ENCODE assay signal across 10 cellular contexts in genomic region chr20:58407201-58407873, GRCh38. TPM values are rescaled to one million over a fixed set of nuclear protein-coding genes. Genes with fewer than 3 reads are reported as not detected.
DNase-seq lines count a peak whose midpoint lies in the region; ATAC-seq and TF ChIP-seq lines count a peak whose summit lies in the region.
"Had no signal": no experiment of that assay in that cellular context is flagged by ENCODE, and none has a peak within 500 bp of the region (broad histone marks: within the 10 kb centered on the region; RNA-seq: fewer than 3 reads in every experiment).

No MANE protein-coding gene starts in this region.

- 0 out of 2 replicates have a peak overlapping the region, but pooled peaks have one; percentile 9 for H3K27ac ChIP-seq in SJSA1

- H3K9me3 ChIP-seq in SJSA1 (replicated peaks): no peaks in the 10 kb centered on the region

- peaks cover 31% of the 10 kb centered on the region for H3K4me1 ChIP-seq in SJSA1 (replicated peaks)

- H3K9me3 Mint-ChIP-seq in activated T-cell treated with anti-CD3 and anti-CD28 coated beads, Interleukin-2, amount 50 U/mL, for 72 hours: no peaks in the 10 kb centered on the region
- H3K9me3 Mint-ChIP-seq in stimulated activated effector memory CD8-positive, alpha-beta T cell treated with anti-CD3 and anti-CD28 coated beads, Interleukin-12 subunit alpha, Interleukin-12 subunit beta, amount 100 ng/mL, for 72 hours: no peaks in the 10 kb centered on the region

- ATAC-seq in activated T-cell treated with anti-CD3 and anti-CD28 coated beads, Interleukin-2, amount 50 U/mL, for 72 hours (replicated peaks in 1 of 2): no peak
- no peak for ATAC-seq in stimulated activated effector memory CD8-positive, alpha-beta T cell treated with anti-CD3 and anti-CD28 coated beads, Interleukin-12 subunit alpha, Interleukin-12 subunit beta, amount 100 ng/mL, for 72 hours
- ATAC-seq in HG03097 (IDR thresholded peaks at IDR 0.05; ENCODE audit: low FRiP score, unreplicated experiment) (no peak), HG02623 (IDR thresholded peaks at IDR 0.05; ENCODE audit: unreplicated experiment) (no peak), GM21526 (IDR thresholded peaks at IDR 0.05; ENCODE audit: low FRiP score, unreplicated experiment) (no peak)

- peaks cover 41% of the 10 kb centered on the region for H3K4me1 Mint-ChIP-seq in activated T-cell treated with anti-CD3 and anti-CD28 coated beads, Interleukin-2, amount 50 U/mL, for 72 hours (ENCODE audit: low read depth)
- peaks cover 28% of the 10 kb centered on the region for H3K4me1 Mint-ChIP-seq in stimulated activated effector memory CD8-positive, alpha-beta T cell treated with anti-CD3 and anti-CD28 coated beads, Interleukin-12 subunit alpha, Interleukin-12 subunit beta, amount 100 ng/mL, for 72 hours

- no peak overlapping the region for H3K4me3 Mint-ChIP-seq in activated T-cell treated with anti-CD3 and anti-CD28 coated beads, Interleukin-2, amount 50 U/mL, for 72 hours
- no peak overlapping the region for H3K4me3 Mint-ChIP-seq in stimulated activated effector memory CD8-positive, alpha-beta T cell treated with anti-CD3 and anti-CD28 coated beads, Interleukin-12 subunit alpha, Interleukin-12 subunit beta, amount 100 ng/mL, for 72 hours

- H3K27ac Mint-ChIP-seq in activated T-cell treated with anti-CD3 and anti-CD28 coated beads, Interleukin-2, amount 50 U/mL, for 72 hours: peak overlapping the region; percentile 90
- H3K27ac Mint-ChIP-seq in stimulated activated effector memory CD8-positive, alpha-beta T cell treated with anti-CD3 and anti-CD28 coated beads, Interleukin-12 subunit alpha, Interleukin-12 subunit beta, amount 100 ng/mL, for 72 hours: peak overlapping the region; percentile 44

- no peaks in the 10 kb centered on the region for H3K27me3 ChIP-seq in SJSA1 (replicated peaks)

- no peak for TF ChIP-seq CTCF in epithelial cell of esophagus (IDR thresholded peaks at IDR 0.05; ENCODE audit: insufficient read depth, low read depth, low read length, missing control alignments)

- H3K4me3 ChIP-seq in SJSA1: no peak overlapping the region
- no peak overlapping the region for H3K4me3 ChIP-seq in epithelial cell of esophagus (ENCODE audit: low read length)

- H3K36me3 ChIP-seq in SJSA1: 0 out of 2 replicates have a peak, but pooled peaks cover 7% of the 10 kb centered on the region

- no peak for DNase-seq in activated T-cell treated with anti-CD3 and anti-CD28 coated beads, Interleukin-2, amount 50 U/mL, for 72 hours
- no peak for DNase-seq in activated T-cell treated with anti-CD3 and anti-CD28 coated beads, Interleukin-2, amount 50 U/mL, for 48 hours
- DNase-seq in SJSA1 (ENCODE audit: low read depth in 1 of 2, low spot score in 2 of 2) (no peak), epithelial cell of esophagus (ENCODE audit: low read depth) (peak; percentile 57)
- no peak for DNase-seq in stimulated activated effector memory CD8-positive, alpha-beta T cell treated with anti-CD3 and anti-CD28 coated beads, Interleukin-12 subunit alpha, Interleukin-12 subunit beta, amount 100 ng/mL, for 72 hours (ENCODE audit: low spot score in 2 of 2)
- DNase-seq: islet precursor cell, small intestine had no signal

- H3K36me3 Mint-ChIP-seq in activated T-cell treated with anti-CD3 and anti-CD28 coated beads, Interleukin-2, amount 50 U/mL, for 72 hours (ENCODE audit: insufficient read depth in 2 of 2): no peaks in the 10 kb centered on the region
- H3K36me3 Mint-ChIP-seq in stimulated activated effector memory CD8-positive, alpha-beta T cell treated with anti-CD3 and anti-CD28 coated beads, Interleukin-12 subunit alpha, Interleukin-12 subunit beta, amount 100 ng/mL, for 72 hours: no peaks in the 10 kb centered on the region

- H3K27me3 Mint-ChIP-seq in activated T-cell treated with anti-CD3 and anti-CD28 coated beads, Interleukin-2, amount 50 U/mL, for 72 hours (ENCODE audit: low read depth): no peaks in the 10 kb centered on the region

RNA-seq across cellular contexts. Expression of gene VAPB, which starts 18.3 kb away (rescaled TPM):
- total RNA-seq in activated T-cell treated with anti-CD3 and anti-CD28 coated beads, Interleukin-2, amount 50 U/mL, for 72 hours: 10 to 100 TPM; 45.8 to 55.3 TPM
- total RNA-seq in SJSA1 (2014; rRNA removed; shearing (Covaris generic)): 15.1 and 16.7 TPM in 2 replicates
